ENCODE assay signal across 7 cellular contexts in genomic region chr5:53779541-53779981, GRCh38.
DNase-seq lines count a peak whose midpoint lies in the region; ATAC-seq and TF ChIP-seq lines count a peak whose summit lies in the region.

No MANE protein-coding gene starts in this region.

- peak overlapping the region; percentile 57 for H2AFZ ChIP-seq in neural progenitor cell (replicated peaks)

- no peaks in the 10 kb centered on the region for H3K79me2 ChIP-seq in neural progenitor cell (ENCODE audit: low read depth)

- H4K20me1 ChIP-seq in neural progenitor cell (ENCODE audit: low read depth) = no peaks in the 10 kb centered on the region

- H3K9me3 ChIP-seq in neural progenitor cell (ENCODE audit: low read depth) = no peaks in the 10 kb centered on the region

- peak; percentile 43 for ATAC-seq in GM19035 (IDR thresholded peaks at IDR 0.05; ENCODE audit: unreplicated experiment)
- ATAC-seq in HG02943 (IDR thresholded peaks at IDR 0.05; ENCODE audit: low read depth, unreplicated experiment) = peak; percentile 44
- ATAC-seq in activated T-helper 17 cell treated with anti-CD3 and anti-CD28 coated beads, Interleukin-2, amount 50 U/mL, for 72 hours (replicated peaks) = peak; percentile 54
- no peak for ATAC-seq in GM18519 (IDR thresholded peaks at IDR 0.05; ENCODE audit: low FRiP score, unreplicated experiment)

- no peak overlapping the region for H3K27ac ChIP-seq in neural progenitor cell

- no peak overlapping the region for H3K4me3 ChIP-seq in neural progenitor cell

- H3K4me3 Mint-ChIP-seq in activated T-helper 17 cell treated with anti-CD3 and anti-CD28 coated beads, Interleukin-2, amount 50 U/mL, for 72 hours = no peak overlapping the region
- H3K4me3 Mint-ChIP-seq in neural progenitor cell = no peak overlapping the region

- H3K4me1 ChIP-seq in neural progenitor cell = peaks cover 28% of the 10 kb centered on the region

- H3K4me1 Mint-ChIP-seq in activated T-helper 17 cell treated with anti-CD3 and anti-CD28 coated beads, Interleukin-2, amount 50 U/mL, for 72 hours = peaks cover 3% of the 10 kb centered on the region
- peaks cover 21% of the 10 kb centered on the region for H3K4me1 Mint-ChIP-seq in neural progenitor cell

- no peaks in the 10 kb centered on the region for H3K36me3 Mint-ChIP-seq in activated T-helper 17 cell treated with anti-CD3 and anti-CD28 coated beads, Interleukin-2, amount 50 U/mL, for 72 hours (ENCODE audit: low read depth)
- H3K36me3 Mint-ChIP-seq in neural progenitor cell = no peaks in the 10 kb centered on the region

- TF ChIP-seq CTCF in neural progenitor cell (IDR thresholded peaks at IDR 0.05) = no peak

- DNase-seq in neural progenitor cell (ENCODE audit: low spot score) = peak; percentile 23
- no peak for DNase-seq in NCI-H748 (lab: John Stamatoyannopoulos, UW; ENCODE audit: unreplicated experiment)
- DNase-seq in hypothalamus (lab: John Stamatoyannopoulos, UW) = no peak

- no peaks in the 10 kb centered on the region for H3K9me3 Mint-ChIP-seq in activated T-helper 17 cell treated with anti-CD3 and anti-CD28 coated beads, Interleukin-2, amount 50 U/mL, for 72 hours
- no peaks in the 10 kb centered on the region for H3K9me3 Mint-ChIP-seq in neural progenitor cell

- H3K36me3 ChIP-seq in neural progenitor cell = no peaks in the 10 kb centered on the region

- no peak overlapping the region for H3K9ac ChIP-seq in neural progenitor cell

- no peaks in the 10 kb centered on the region for H3K27me3 ChIP-seq in neural progenitor cell

- peaks cover 8% of the 10 kb centered on the region for H3K27me3 Mint-ChIP-seq in activated T-helper 17 cell treated with anti-CD3 and anti-CD28 coated beads, Interleukin-2, amount 50 U/mL, for 72 hours
- H3K27me3 Mint-ChIP-seq in neural progenitor cell (ENCODE audit: insufficient read depth, low read depth) = no peaks in the 10 kb centered on the region

- H3K4me2 ChIP-seq in neural progenitor cell = no peak overlapping the region

- H3F3A ChIP-seq in neural progenitor cell (ENCODE audit: low read depth) = no peaks in the 10 kb centered on the region

- H3K27ac Mint-ChIP-seq in activated T-helper 17 cell treated with anti-CD3 and anti-CD28 coated beads, Interleukin-2, amount 50 U/mL, for 72 hours = no peak overlapping the region
- no peak overlapping the region for H3K27ac Mint-ChIP-seq in neural progenitor cell
